In the genomic region with DNA sequence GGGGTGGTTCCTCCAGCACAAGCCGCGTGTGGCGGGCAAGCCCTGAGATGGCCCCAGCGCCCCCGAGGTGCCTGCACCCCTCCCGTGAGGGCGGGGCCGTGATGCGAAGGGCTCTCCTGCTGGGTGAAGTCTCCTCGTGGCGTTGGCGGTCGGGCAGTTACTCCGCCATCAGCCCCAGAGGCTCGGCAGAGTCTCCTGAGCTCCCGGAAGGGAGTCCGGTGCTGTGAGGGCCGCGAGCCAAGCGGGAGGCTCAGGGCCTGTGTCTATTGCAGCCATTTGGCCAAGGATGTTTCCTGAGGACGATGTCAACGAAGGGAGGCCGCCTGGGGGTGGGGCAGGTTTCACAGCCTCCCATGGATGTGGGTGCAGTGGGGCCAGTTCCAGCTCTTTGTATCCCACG, we compare ENCODE assay signal across 1 cellular context.
TF ChIP-seq lines count a peak whose summit lies in the region.

No MANE protein-coding gene starts in this region.

TF ChIP-seq in SK-N-SH treated with all-trans-retinoic acid at 6 μM for 48 hours, 23 proteins besides CTCF, POLR2A, EP300 and RAD21:
- TF ChIP-seq GLIS3 (CRISPR knock-in tag; IDR thresholded peaks at IDR 0.05): no peak
- no peak for TF ChIP-seq PPARA (CRISPR knock-in tag; IDR thresholded peaks at IDR 0.05; ENCODE audit: borderline replicate concordance)
- TF ChIP-seq, protein P1, sequence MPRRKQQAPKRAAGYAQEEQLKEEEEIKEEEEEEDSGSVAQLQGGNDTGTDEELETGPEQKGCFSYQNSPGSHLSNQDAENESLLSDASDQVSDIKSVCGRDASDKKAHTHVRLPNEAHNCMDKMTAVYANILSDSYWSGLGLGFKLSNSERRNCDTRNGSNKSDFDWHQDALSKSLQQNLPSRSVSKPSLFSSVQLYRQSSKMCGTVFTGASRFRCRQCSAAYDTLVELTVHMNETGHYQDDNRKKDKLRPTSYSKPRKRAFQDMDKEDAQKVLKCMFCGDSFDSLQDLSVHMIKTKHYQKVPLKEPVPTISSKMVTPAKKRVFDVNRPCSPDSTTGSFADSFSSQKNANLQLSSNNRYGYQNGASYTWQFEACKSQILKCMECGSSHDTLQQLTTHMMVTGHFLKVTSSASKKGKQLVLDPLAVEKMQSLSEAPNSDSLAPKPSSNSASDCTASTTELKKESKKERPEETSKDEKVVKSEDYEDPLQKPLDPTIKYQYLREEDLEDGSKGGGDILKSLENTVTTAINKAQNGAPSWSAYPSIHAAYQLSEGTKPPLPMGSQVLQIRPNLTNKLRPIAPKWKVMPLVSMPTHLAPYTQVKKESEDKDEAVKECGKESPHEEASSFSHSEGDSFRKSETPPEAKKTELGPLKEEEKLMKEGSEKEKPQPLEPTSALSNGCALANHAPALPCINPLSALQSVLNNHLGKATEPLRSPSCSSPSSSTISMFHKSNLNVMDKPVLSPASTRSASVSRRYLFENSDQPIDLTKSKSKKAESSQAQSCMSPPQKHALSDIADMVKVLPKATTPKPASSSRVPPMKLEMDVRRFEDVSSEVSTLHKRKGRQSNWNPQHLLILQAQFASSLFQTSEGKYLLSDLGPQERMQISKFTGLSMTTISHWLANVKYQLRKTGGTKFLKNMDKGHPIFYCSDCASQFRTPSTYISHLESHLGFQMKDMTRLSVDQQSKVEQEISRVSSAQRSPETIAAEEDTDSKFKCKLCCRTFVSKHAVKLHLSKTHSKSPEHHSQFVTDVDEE (CRISPR knock-in tag; IDR thresholded peaks at IDR 0.05): no peak
- no peak for TF ChIP-seq RARB (CRISPR knock-in tag; IDR thresholded peaks at IDR 0.05)
- TF ChIP-seq, protein P2, sequence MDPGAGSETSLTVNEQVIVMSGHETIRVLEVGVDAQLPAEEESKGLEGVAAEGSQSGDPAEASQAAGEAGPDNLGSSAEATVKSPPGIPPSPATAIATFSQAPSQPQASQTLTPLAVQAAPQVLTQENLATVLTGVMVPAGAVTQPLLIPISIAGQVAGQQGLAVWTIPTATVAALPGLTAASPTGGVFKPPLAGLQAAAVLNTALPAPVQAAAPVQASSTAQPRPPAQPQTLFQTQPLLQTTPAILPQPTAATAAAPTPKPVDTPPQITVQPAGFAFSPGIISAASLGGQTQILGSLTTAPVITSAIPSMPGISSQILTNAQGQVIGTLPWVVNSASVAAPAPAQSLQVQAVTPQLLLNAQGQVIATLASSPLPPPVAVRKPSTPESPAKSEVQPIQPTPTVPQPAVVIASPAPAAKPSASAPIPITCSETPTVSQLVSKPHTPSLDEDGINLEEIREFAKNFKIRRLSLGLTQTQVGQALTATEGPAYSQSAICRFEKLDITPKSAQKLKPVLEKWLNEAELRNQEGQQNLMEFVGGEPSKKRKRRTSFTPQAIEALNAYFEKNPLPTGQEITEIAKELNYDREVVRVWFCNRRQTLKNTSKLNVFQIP (CRISPR knock-in tag; IDR thresholded peaks at IDR 0.05; ENCODE audit: borderline replicate concordance, low read depth): no peak
- TF ChIP-seq BACH2 (CRISPR knock-in tag; IDR thresholded peaks at IDR 0.05; ENCODE audit: borderline replicate concordance): no peak
- TF ChIP-seq ZC3H10 (CRISPR knock-in tag; IDR thresholded peaks at IDR 0.05): no peak
- no peak for TF ChIP-seq ZNF565 (CRISPR knock-in tag; conservative IDR thresholded peaks at IDR 0.05; ENCODE audit: low read depth)
- no peak for TF ChIP-seq CSDC2 (CRISPR knock-in tag; IDR thresholded peaks at IDR 0.05)
- TF ChIP-seq ZFP3 (CRISPR knock-in tag; IDR thresholded peaks at IDR 0.05): no peak
- no peak for TF ChIP-seq OSR1 (CRISPR knock-in tag; IDR thresholded peaks at IDR 0.05)
- no peak for TF ChIP-seq ISL1 (CRISPR knock-in tag; IDR thresholded peaks at IDR 0.05)
- TF ChIP-seq ZFP30 (CRISPR knock-in tag; IDR thresholded peaks at IDR 0.05): no peak
- TF ChIP-seq TCF4 (CRISPR knock-in tag; IDR thresholded peaks at IDR 0.05; ENCODE audit: borderline replicate concordance): no peak
- TF ChIP-seq, protein P3, sequence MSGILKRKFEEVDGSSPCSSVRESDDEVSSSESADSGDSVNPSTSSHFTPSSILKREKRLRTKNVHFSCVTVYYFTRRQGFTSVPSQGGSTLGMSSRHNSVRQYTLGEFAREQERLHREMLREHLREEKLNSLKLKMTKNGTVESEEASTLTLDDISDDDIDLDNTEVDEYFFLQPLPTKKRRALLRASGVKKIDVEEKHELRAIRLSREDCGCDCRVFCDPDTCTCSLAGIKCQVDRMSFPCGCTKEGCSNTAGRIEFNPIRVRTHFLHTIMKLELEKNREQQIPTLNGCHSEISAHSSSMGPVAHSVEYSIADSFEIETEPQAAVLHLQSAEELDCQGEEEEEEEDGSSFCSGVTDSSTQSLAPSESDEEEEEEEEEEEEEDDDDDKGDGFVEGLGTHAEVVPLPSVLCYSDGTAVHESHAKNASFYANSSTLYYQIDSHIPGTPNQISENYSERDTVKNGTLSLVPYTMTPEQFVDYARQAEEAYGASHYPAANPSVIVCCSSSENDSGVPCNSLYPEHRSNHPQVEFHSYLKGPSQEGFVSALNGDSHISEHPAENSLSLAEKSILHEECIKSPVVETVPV (CRISPR knock-in tag; IDR thresholded peaks at IDR 0.05): no peak
